In the genomic region with DNA sequence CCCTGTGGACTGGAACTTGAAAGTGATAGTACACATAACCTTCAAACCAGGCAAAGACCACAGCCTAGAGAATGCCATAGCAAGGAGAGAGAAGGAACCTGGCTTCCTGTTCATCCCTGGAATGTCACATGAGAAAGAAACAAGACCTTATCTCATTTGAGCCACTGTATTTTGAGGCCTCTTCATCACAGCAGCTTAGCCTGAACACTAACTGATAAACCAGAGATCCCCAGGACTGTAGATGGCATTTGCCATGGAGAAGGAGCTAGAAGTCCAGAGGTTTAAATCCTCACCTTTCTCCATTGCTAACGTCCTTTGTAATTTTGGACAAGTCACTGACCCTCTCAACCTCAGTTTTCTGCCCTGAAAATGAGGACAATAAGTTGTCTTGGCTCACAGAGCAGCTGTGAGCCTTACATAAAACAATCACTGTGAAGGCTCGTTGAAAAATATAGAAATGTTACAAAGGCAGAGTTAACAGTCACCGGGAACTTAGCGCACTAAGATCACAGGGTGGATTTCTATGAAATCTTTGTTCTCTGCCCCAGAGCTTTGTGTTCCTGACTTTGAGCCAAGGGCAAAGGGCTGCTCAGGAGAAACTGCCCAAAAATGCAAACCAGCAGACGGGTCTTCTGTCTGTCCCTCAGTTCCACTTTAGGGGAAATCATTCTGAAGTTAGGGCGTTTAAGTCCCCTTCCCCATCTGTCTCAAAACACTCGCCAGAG, we compare ENCODE assay signal across 2 cellular contexts.
TF ChIP-seq lines count a peak whose summit lies in the region.

No MANE protein-coding gene starts in this region.

TF ChIP-seq in GM23338, 12 proteins besides CTCF, POLR2A, EP300 and RAD21 (continues in another document):
- TF ChIP-seq CREB1 (CRISPR knock-in tag; IDR thresholded peaks at IDR 0.05; ENCODE audit: low read depth): no peak
- no peak for TF ChIP-seq JUNB (IDR thresholded peaks at IDR 0.05; ENCODE audit: unreplicated experiment)
- TF ChIP-seq STAT1 (IDR thresholded peaks at IDR 0.05; ENCODE audit: unreplicated experiment): no peak
- no peak for TF ChIP-seq ZNF114 (CRISPR knock-in tag; IDR thresholded peaks at IDR 0.05)
- TF ChIP-seq NANOG (IDR thresholded peaks at IDR 0.05; ENCODE audit: borderline replicate concordance): no peak
- TF ChIP-seq, protein P1, sequence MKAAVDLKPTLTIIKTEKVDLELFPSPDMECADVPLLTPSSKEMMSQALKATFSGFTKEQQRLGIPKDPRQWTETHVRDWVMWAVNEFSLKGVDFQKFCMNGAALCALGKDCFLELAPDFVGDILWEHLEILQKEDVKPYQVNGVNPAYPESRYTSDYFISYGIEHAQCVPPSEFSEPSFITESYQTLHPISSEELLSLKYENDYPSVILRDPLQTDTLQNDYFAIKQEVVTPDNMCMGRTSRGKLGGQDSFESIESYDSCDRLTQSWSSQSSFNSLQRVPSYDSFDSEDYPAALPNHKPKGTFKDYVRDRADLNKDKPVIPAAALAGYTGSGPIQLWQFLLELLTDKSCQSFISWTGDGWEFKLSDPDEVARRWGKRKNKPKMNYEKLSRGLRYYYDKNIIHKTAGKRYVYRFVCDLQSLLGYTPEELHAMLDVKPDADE (IDR thresholded peaks at IDR 0.05): no peak
- TF ChIP-seq ZNF331 (CRISPR knock-in tag; IDR thresholded peaks at IDR 0.05; ENCODE audit: low read depth): no peak
- TF ChIP-seq, protein P2, sequence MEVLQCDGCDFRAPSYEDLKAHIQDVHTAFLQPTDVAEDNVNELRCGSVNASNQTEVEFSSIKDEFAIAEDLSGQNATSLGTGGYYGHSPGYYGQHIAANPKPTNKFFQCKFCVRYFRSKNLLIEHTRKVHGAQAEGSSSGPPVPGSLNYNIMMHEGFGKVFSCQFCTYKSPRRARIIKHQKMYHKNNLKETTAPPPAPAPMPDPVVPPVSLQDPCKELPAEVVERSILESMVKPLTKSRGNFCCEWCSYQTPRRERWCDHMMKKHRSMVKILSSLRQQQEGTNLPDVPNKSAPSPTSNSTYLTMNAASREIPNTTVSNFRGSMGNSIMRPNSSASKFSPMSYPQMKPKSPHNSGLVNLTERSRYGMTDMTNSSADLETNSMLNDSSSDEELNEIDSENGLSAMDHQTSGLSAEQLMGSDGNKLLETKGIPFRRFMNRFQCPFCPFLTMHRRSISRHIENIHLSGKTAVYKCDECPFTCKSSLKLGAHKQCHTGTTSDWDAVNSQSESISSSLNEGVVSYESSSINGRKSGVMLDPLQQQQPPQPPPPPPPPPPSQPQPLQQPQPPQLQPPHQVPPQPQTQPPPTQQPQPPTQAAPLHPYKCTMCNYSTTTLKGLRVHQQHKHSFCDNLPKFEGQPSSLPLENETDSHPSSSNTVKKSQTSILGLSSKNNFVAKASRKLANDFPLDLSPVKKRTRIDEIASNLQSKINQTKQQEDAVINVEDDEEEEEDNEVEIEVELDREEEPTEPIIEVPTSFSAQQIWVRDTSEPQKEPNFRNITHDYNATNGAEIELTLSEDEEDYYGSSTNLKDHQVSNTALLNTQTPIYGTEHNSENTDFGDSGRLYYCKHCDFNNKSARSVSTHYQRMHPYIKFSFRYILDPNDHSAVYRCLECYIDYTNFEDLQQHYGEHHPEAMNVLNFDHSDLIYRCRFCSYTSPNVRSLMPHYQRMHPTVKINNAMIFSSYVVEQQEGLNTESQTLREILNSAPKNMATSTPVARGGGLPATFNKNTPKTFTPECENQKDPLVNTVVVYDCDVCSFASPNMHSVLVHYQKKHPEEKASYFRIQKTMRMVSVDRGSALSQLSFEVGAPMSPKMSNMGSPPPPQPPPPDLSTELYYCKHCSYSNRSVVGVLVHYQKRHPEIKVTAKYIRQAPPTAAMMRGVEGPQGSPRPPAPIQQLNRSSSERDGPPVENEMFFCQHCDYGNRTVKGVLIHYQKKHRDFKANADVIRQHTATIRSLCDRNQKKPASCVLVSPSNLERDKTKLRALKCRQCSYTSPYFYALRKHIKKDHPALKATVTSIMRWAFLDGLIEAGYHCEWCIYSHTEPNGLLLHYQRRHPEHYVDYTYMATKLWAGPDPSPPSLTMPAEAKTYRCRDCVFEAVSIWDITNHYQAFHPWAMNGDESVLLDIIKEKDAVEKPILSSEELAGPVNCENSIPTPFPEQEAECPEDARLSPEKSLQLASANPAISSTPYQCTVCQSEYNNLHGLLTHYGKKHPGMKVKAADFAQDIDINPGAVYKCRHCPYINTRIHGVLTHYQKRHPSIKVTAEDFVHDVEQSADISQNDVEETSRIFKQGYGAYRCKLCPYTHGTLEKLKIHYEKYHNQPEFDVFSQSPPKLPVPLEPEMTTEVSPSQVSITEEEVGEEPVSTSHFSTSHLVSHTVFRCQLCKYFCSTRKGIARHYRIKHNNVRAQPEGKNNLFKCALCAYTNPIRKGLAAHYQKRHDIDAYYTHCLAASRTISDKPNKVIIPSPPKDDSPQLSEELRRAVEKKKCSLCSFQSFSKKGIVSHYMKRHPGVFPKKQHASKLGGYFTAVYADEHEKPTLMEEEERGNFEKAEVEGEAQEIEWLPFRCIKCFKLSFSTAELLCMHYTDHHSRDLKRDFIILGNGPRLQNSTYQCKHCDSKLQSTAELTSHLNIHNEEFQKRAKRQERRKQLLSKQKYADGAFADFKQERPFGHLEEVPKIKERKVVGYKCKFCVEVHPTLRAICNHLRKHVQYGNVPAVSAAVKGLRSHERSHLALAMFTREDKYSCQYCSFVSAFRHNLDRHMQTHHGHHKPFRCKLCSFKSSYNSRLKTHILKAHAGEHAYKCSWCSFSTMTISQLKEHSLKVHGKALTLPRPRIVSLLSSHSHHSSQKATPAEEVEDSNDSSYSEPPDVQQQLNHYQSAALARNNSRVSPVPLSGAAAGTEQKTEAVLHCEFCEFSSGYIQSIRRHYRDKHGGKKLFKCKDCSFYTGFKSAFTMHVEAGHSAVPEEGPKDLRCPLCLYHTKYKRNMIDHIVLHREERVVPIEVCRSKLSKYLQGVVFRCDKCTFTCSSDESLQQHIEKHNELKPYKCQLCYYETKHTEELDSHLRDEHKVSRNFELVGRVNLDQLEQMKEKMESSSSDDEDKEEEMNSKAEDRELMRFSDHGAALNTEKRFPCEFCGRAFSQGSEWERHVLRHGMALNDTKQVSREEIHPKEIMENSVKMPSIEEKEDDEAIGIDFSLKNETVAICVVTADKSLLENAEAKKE (CRISPR knock-in tag; IDR thresholded peaks at IDR 0.05): no peak
- TF ChIP-seq EZH2 (IDR thresholded peaks at IDR 0.05; ENCODE audit: low read depth, unreplicated experiment): no peak

TF ChIP-seq in H1, 55 proteins besides CTCF, POLR2A, EP300 and RAD21:
- TF ChIP-seq YY1 (IDR thresholded peaks at IDR 0.05; ENCODE audit: low read depth, low read length): no peak
- TF ChIP-seq, protein P3, sequence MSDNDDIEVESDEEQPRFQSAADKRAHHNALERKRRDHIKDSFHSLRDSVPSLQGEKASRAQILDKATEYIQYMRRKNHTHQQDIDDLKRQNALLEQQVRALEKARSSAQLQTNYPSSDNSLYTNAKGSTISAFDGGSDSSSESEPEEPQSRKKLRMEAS (IDR thresholded peaks at IDR 0.05): no peak
- no peak for TF ChIP-seq SIRT6 (IDR thresholded peaks at IDR 0.05; ENCODE audit: low read length)
- TF ChIP-seq NANOG (IDR thresholded peaks at IDR 0.05; ENCODE audit: insufficient read depth, low read depth, low read length, poor library complexity, severe bottlenecking): no peak
- no peak for TF ChIP-seq CHD2 (IDR thresholded peaks at IDR 0.05; ENCODE audit: low read length)
